24 cellular contexts compared by ENCODE assay signal in genomic region chrX:150837845-150838244, GRCh38.
"Had no signal": no experiment of that assay in that cellular context is flagged by ENCODE, and none has a peak within 500 bp of the region (broad histone marks: within the 10 kb centered on the region; RNA-seq: fewer than 3 reads in every experiment).

No MANE protein-coding gene starts in this region.

- ATAC-seq: foreskin keratinocyte; heart right ventricle; left ventricle myocardium superior; lower lobe of right lung; right cardiac atrium; stimulated activated naive B cell treated with anti-CD40 and anti-IgM and Interleukin-4, amounts not matched to agents 10 μg/mL and 1 μg/mL and 100 μg/mL, for 72 hours; upper lobe of right lung had no signal

- H3K27ac ChIP-seq: colonic mucosa, epithelial cell of prostate, esophagus muscularis mucosa, foreskin keratinocyte, heart right ventricle, lower lobe of right lung, neural progenitor cell, prostate gland, sigmoid colon, thoracic aorta, transverse colon, upper lobe of right lung, uterus had no signal

- H3K27me3 ChIP-seq: colonic mucosa, esophagus muscularis mucosa, foreskin keratinocyte, heart right ventricle, neural progenitor cell, sigmoid colon, transverse colon, upper lobe of right lung, uterus had no signal

- H3K9me3 ChIP-seq: colonic mucosa, lower lobe of right lung, prostate gland, sigmoid colon, thoracic aorta, transverse colon, upper lobe of right lung, uterus had no signal

- H3K9me3 Mint-ChIP-seq: dendritic cell treated with granulocyte-macrophage colony-stimulating factor and Interleukin-4, amounts not matched to agents 40 ng/mL and 50 ng/mL, for 4 days had no signal

- DNase-seq: colonic mucosa; effector CD8-positive, alpha-beta T cell; endodermal cell; foreskin keratinocyte; glutamatergic neuron; heart right ventricle; hippocampal formation; islet precursor cell; left ventricle myocardium superior; lower lobe of right lung; right cardiac atrium; sigmoid colon; stimulated activated naive B cell treated with anti-CD40 and anti-IgM and Interleukin-4, amounts not matched to agents 10 μg/mL and 1 μg/mL and 100 μg/mL, for 72 hours; transverse colon; upper lobe of right lung; uterus had no signal

- H3K27ac Mint-ChIP-seq: dendritic cell treated with granulocyte-macrophage colony-stimulating factor and Interleukin-4, amounts not matched to agents 40 ng/mL and 50 ng/mL, for 4 days; endodermal cell; nephron; neural progenitor cell; stimulated activated naive B cell treated with anti-CD40 and anti-IgM and Interleukin-4, amounts not matched to agents 10 μg/mL and 1 μg/mL and 100 μg/mL, for 72 hours; stimulated activated naive CD8-positive, alpha-beta T cell treated with anti-CD3 and anti-CD28 coated beads, Interleukin-15, Interleukin-2, amounts not matched to agents 100 ng/mL and 50 ng/mL, for 24 hours had no signal

- H3K27me3 Mint-ChIP-seq: dendritic cell treated with granulocyte-macrophage colony-stimulating factor and Interleukin-4, amounts not matched to agents 40 ng/mL and 50 ng/mL, for 4 days; stimulated activated naive B cell treated with anti-CD40 and anti-IgM and Interleukin-4, amounts not matched to agents 10 μg/mL and 1 μg/mL and 100 μg/mL, for 72 hours; stimulated activated naive CD8-positive, alpha-beta T cell treated with anti-CD3 and anti-CD28 coated beads, Interleukin-15, Interleukin-2, amounts not matched to agents 100 ng/mL and 50 ng/mL, for 24 hours had no signal

- H3K4me3 Mint-ChIP-seq: dendritic cell treated with granulocyte-macrophage colony-stimulating factor and Interleukin-4, amounts not matched to agents 40 ng/mL and 50 ng/mL, for 4 days; endodermal cell; nephron; neural progenitor cell; stimulated activated naive B cell treated with anti-CD40 and anti-IgM and Interleukin-4, amounts not matched to agents 10 μg/mL and 1 μg/mL and 100 μg/mL, for 72 hours; stimulated activated naive CD8-positive, alpha-beta T cell treated with anti-CD3 and anti-CD28 coated beads, Interleukin-15, Interleukin-2, amounts not matched to agents 100 ng/mL and 50 ng/mL, for 24 hours had no signal

- H3K4me3 ChIP-seq: colonic mucosa, esophagus muscularis mucosa, heart right ventricle, lower lobe of right lung, neural progenitor cell, prostate gland, sigmoid colon, thoracic aorta, transverse colon, upper lobe of right lung, uterus had no signal

- H3K36me3 ChIP-seq: colonic mucosa, esophagus muscularis mucosa, heart right ventricle, lower lobe of right lung, neural progenitor cell, prostate gland, sigmoid colon, thoracic aorta, transverse colon, upper lobe of right lung, uterus had no signal

- H3K4me1 Mint-ChIP-seq: nephron; stimulated activated naive B cell treated with anti-CD40 and anti-IgM and Interleukin-4, amounts not matched to agents 10 μg/mL and 1 μg/mL and 100 μg/mL, for 72 hours had no signal

- H3K4me1 ChIP-seq: colonic mucosa, neural progenitor cell, prostate gland, sigmoid colon, uterus had no signal
